In the genomic region with DNA sequence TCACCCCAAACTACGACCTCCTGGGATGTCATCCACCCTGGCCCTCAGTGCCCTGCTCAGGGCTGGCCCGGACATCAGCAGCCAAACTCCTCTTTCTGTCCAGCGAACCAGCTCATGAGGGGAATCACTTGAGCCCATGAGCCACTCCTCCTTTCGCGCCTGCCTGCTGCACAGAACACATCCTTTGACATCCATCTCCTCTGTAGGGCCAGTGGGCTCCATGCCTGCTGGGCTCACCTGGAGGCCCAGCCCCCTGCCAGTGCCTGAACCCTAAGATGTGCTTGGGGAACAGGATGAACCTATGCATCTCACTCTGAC, we compare ENCODE assay signal across 22 cellular contexts.
"Had no signal": no experiment of that assay in that cellular context is flagged by ENCODE, and none has a peak within 500 bp of the region (broad histone marks: within the 10 kb centered on the region; RNA-seq: fewer than 3 reads in every experiment).

No MANE protein-coding gene starts in this region.

- H3K4me1 ChIP-seq: prostate gland had no signal

- H3K9me3 ChIP-seq: left ventricle myocardium inferior, mucosa of descending colon, neutrophil, ovary, prostate gland, spleen had no signal

- ATAC-seq: natural killer cell treated with Interleukin-12 subunit alpha and Interleukin-12 subunit beta and Interleukin-15 and Interleukin-18, amount 100 ng/mL, for 72 hours had no signal

- H3K27ac Mint-ChIP-seq: activated naive CD8-positive, alpha-beta T cell; natural killer cell treated with Interleukin-12 subunit alpha and Interleukin-12 subunit beta and Interleukin-15 and Interleukin-18, amount 100 ng/mL, for 72 hours had no signal

- H3K27me3 Mint-ChIP-seq: effector memory CD8-positive, alpha-beta T cell had no signal

- H3K9me3 Mint-ChIP-seq: effector memory CD8-positive, alpha-beta T cell; natural killer cell treated with Interleukin-12 subunit alpha and Interleukin-12 subunit beta and Interleukin-15 and Interleukin-18, amount 100 ng/mL, for 72 hours had no signal

- H3K4me3 Mint-ChIP-seq: activated naive CD8-positive, alpha-beta T cell; natural killer cell treated with Interleukin-12 subunit alpha and Interleukin-12 subunit beta and Interleukin-15 and Interleukin-18, amount 100 ng/mL, for 72 hours had no signal

- H3K27ac ChIP-seq: neutrophil, ovary, prostate gland, VCaP had no signal

- H3K36me3 ChIP-seq: left ventricle myocardium inferior, neutrophil, ovary, prostate gland, tibial nerve had no signal

- H3K27me3 ChIP-seq: ovary, tibial nerve had no signal

- H3K4me3 ChIP-seq: left ventricle myocardium inferior, mucosa of descending colon, ovary, prostate gland, spleen, tibial nerve had no signal

- DNase-seq: activated CD4-positive, alpha-beta T cell treated with anti-CD3 and anti-CD28 coated beads for 48 hours; activated CD4-positive, alpha-beta T cell treated with anti-CD3 and anti-CD28 coated beads, Interleukin-2, amount 50 U/mL, for 48 hours; activated CD8-positive, alpha-beta memory T cell treated with anti-CD3 and anti-CD28 coated beads, Interleukin-2, amount 50 U/mL, for 4 hours; activated naive CD4-positive, alpha-beta T cell treated with Interleukin-2 at 50 U/mL for 16 hours; activated T-cell treated with anti-CD3 and anti-CD28 coated beads, Interleukin-2, amount 50 U/mL, for 1 hour; anterior cingulate cortex; cortex of kidney; effector memory CD8-positive, alpha-beta T cell; erythroblast; head of caudate nucleus; left ventricle myocardium inferior; ovary; stimulated activated naive CD4-positive, alpha-beta T cell treated with Interleukin-2 at 50 U/mL for 16 hours; T-helper 1 cell had no signal

- H3K36me3 Mint-ChIP-seq: activated naive CD8-positive, alpha-beta T cell; natural killer cell treated with Interleukin-12 subunit alpha and Interleukin-12 subunit beta and Interleukin-15 and Interleukin-18, amount 100 ng/mL, for 72 hours had no signal
